In the genomic region with DNA sequence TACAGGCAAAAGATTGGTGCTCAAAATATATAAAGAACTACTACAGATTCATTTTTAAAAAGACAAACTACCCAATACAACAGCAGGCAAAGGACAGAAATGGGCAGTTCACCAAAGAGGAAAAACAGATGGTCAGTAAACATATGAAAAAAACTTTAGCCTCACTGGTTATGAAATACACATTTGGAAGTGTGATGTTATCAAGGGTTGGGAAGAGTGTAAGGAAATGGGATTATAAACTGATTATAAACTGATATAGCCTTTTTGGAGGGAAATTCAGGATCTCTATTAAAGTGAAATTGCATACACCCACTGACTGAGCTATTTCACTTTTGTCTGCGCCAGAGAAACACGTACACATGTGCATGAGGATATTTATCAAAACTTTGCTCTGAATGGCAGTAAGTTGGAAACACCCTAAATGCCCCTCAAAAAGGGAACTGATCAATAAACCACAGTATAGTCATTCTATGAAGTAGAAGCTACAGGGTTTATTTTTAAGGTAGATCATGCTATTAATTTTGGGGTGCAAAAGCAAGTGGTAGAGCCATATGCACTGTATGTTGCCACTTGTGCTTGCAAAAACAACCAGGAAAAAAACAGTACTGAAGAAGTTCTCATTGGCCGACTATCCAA, we compare ENCODE assay signal across 20 cellular contexts.
"Had no signal": no experiment of that assay in that cellular context is flagged by ENCODE, and none has a peak within 500 bp of the region (broad histone marks: within the 10 kb centered on the region; RNA-seq: fewer than 3 reads in every experiment).

No MANE protein-coding gene starts in this region.

- H3K9me3 Mint-ChIP-seq: activated CD4-positive, alpha-beta memory T cell treated with anti-CD3 and anti-CD28 coated beads, Interleukin-2, amount 10 ng/mL, durations not matched to agents 7 days and 5 days; activated naive CD4-positive, alpha-beta T cell treated with anti-CD3 and anti-CD28 coated beads, Interleukin-2, amount 10 ng/mL, durations not matched to agents 7 days and 5 days had no signal

- H3K4me3 Mint-ChIP-seq: activated CD4-positive, alpha-beta memory T cell treated with anti-CD3 and anti-CD28 coated beads, Interleukin-2, amount 10 ng/mL, durations not matched to agents 7 days and 5 days; activated naive CD4-positive, alpha-beta T cell treated with anti-CD3 and anti-CD28 coated beads, Interleukin-2, amount 10 ng/mL, durations not matched to agents 7 days and 5 days had no signal

- H3K36me3 ChIP-seq: heart right ventricle, upper lobe of left lung had no signal

- ATAC-seq: heart right ventricle, left cardiac atrium, sciatic nerve had no signal

- DNase-seq: activated CD4-positive, alpha-beta memory T cell treated with anti-CD3 and anti-CD28 coated beads, Interleukin-2, amount 10 ng/mL, durations not matched to agents 7 days and 5 days; activated CD4-positive, alpha-beta T cell treated with anti-CD3 and anti-CD28 coated beads for 48 hours; activated effector memory CD4-positive, alpha-beta T cell treated with anti-CD3 and anti-CD28 coated beads, Interleukin-2, amount 50 U/mL, for 16 hours; activated naive CD4-positive, alpha-beta T cell treated with anti-CD3 and anti-CD28 coated beads, Interleukin-2, amount 10 ng/mL, durations not matched to agents 7 days and 5 days; amygdala; cerebellar nuclear complex; foreskin fibroblast; heart right ventricle; islet precursor cell; left cardiac atrium; mesenchymal stem cell; occipital lobe; stimulated activated CD4-positive, alpha-beta T cell treated with anti-CD3 and anti-CD28 coated beads, Interleukin-15, amount 100 ng/mL, for 24 hours; stimulated activated CD8-positive, alpha-beta memory T cell treated with anti-CD3 and anti-CD28 coated beads, Interleukin-4, amount 100 ng/mL, for 48 hours; stimulated activated naive CD4-positive, alpha-beta T cell treated with Interleukin-2 at 50 U/mL for 16 hours; upper lobe of left lung had no signal

- H3K4me2 ChIP-seq: smooth muscle cell had no signal

- H3K4me1 Mint-ChIP-seq: activated CD4-positive, alpha-beta memory T cell treated with anti-CD3 and anti-CD28 coated beads, Interleukin-2, amount 10 ng/mL, durations not matched to agents 7 days and 5 days; activated naive CD4-positive, alpha-beta T cell treated with anti-CD3 and anti-CD28 coated beads, Interleukin-2, amount 10 ng/mL, durations not matched to agents 7 days and 5 days had no signal

- H3K27ac ChIP-seq: coronary artery, epithelial cell of prostate, heart right ventricle, upper lobe of left lung had no signal

- H3K9me3 ChIP-seq: upper lobe of left lung had no signal

- H3K4me3 ChIP-seq: coronary artery, heart right ventricle, smooth muscle cell, upper lobe of left lung had no signal

- H3K27ac Mint-ChIP-seq: activated CD4-positive, alpha-beta memory T cell treated with anti-CD3 and anti-CD28 coated beads, Interleukin-2, amount 10 ng/mL, durations not matched to agents 7 days and 5 days; activated naive CD4-positive, alpha-beta T cell treated with anti-CD3 and anti-CD28 coated beads, Interleukin-2, amount 10 ng/mL, durations not matched to agents 7 days and 5 days had no signal

- H3K27me3 ChIP-seq: heart right ventricle, upper lobe of left lung had no signal

- H3K36me3 Mint-ChIP-seq: activated naive CD4-positive, alpha-beta T cell treated with anti-CD3 and anti-CD28 coated beads, Interleukin-2, amount 10 ng/mL, durations not matched to agents 7 days and 5 days had no signal
